In the genomic region with DNA sequence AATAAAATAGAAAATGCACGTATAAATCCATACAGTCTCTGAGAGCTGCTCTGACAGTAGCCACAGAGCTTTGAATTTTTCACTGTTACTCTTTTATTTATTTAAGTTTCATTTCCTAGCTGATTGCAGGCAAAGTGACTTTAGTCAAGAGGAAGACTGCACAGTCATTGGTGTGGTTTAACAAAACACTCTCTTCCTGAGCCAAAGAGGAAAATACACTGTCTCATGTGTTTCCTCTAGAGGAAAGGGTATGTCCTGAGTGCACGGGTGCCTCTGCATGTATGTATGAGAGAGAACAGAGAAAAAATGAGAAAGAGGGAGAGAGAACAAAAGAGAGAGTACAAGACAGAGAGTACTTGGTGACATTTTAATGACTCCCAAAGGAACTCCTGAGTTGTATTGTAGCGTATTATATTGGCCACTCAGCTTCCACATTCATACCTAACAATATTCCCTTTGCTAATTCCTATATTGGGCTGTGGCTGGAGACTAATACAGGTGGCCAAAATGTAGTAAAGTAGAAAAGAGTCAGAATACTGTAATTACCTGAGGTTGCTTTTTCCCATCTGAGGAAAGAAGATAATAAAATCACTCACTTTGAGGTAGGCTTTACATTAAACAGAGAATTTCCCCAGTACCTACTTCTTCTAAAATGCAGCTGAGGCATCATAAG, we compare ENCODE assay signal across 16 cellular contexts. TPM values are rescaled to one million over a fixed set of nuclear protein-coding genes. Genes with fewer than 3 reads are reported as not detected.
DNase-seq lines count a peak whose midpoint lies in the region; ATAC-seq, FAIRE-seq and TF ChIP-seq lines count a peak whose summit lies in the region.
"Had no signal": no experiment of that assay in that cellular context is flagged by ENCODE, and none has a peak within 500 bp of the region (broad histone marks: within the 10 kb centered on the region; RNA-seq: fewer than 3 reads in every experiment).

TSS of gene OR4D9 (plus strand) at position 623 of the 673 bp plus-strand sequence. CDS start 3,374 bp downstream, outside the sequence.

- TF ChIP-seq EP300 in HepG2 (IDR thresholded peaks at IDR 0.05; ENCODE audit: low read depth in 2 of 2, low read length in 2 of 2) (no peak), HepG2 (CRISPR knock-in tag; IDR thresholded peaks at IDR 0.05; ENCODE audit: borderline replicate concordance) (no peak)

- H3K4me2 ChIP-seq in HepG2 (ENCODE audit: low read depth, low read length), result no peak within 1 kb of the TSS
- peak within 1 kb of the TSS; percentile 85 for H3K4me2 ChIP-seq in endothelial cell of umbilical vein (ENCODE audit: insufficient read depth, low read length)

- no peak within 1 kb of the TSS for H3K4me3 ChIP-seq in liver (ENCODE audit: low read depth in 1 of 3, low read length in 3 of 3)
- H3K4me3 ChIP-seq in HepG2 (replicated peaks in 1 of 3; ENCODE audit: insufficient read depth in 1 of 3, low read depth in 2 of 3, low read length in 3 of 3), result no peak within 1 kb of the TSS
- peak within 1 kb of the TSS in 1 of 3 experiments; percentile 30 for H3K4me3 ChIP-seq in endothelial cell of umbilical vein (replicated peaks in 1 of 3; ENCODE audit: insufficient read depth in 1 of 3, low read depth in 1 of 3, low read length in 3 of 3)
- H3K4me3 ChIP-seq in kidney (ENCODE audit: low read length in 2 of 2), result no peak within 1 kb of the TSS
- H3K4me3 ChIP-seq: esophagus muscularis mucosa had no signal

- no peaks in the 10 kb centered on the region for H3K9me1 ChIP-seq in endothelial cell of umbilical vein (replicated peaks; ENCODE audit: control insufficient read depth, extremely low read depth, insufficient read depth, low read length)

- peaks cover 0 to 3% (median 0%) of the 10 kb centered on the region in 4 donors for H3K27me3 ChIP-seq in liver (ENCODE audit: control insufficient read depth in 4 of 4, insufficient read depth in 4 of 4, low read length in 3 of 4)
- H3K27me3 ChIP-seq in HepG2 (ENCODE audit: control insufficient read depth in 1 of 2, insufficient read depth in 2 of 2, low read length in 2 of 2), result peaks cover 0 to 3% of the 10 kb centered on the region in 2 experiments; a peak in 1 of 5 replicates
- no peaks in the 10 kb centered on the region for H3K27me3 ChIP-seq in endothelial cell of umbilical vein (ENCODE audit: control insufficient read depth in 2 of 2, insufficient read depth in 2 of 2, low read length in 2 of 2)

- H4K20me1 ChIP-seq in HepG2 (ENCODE audit: insufficient read depth, low read length) (no peaks in the 10 kb centered on the region), endothelial cell of umbilical vein (replicated peaks; ENCODE audit: control insufficient read depth, extremely low read depth, insufficient read depth, low read length) (no peaks in the 10 kb centered on the region)

- CTCF ChIA-PET in HepG2 (lab: Yijun Ruan, JAX; ENCODE audit: low intra/inter-chr PET ratio, low total read pairs), result no interaction called here
- CTCF ChIA-PET in endothelial cell of umbilical vein (lab: Charles Lee), result interaction anchor here (0.9 to 2.1 kb wide), 5 partner anchors 8 to 340 kb away, joined by 3 to 14 read pairs (median 4); no protein-coding TSS in a partner anchor

- no peak within 1 kb of the TSS for H2AFZ ChIP-seq in HepG2 (ENCODE audit: low read length)
- peak within 1 kb of the TSS; percentile 88 for H2AFZ ChIP-seq in endothelial cell of umbilical vein (ENCODE audit: low read depth, low read length)

- H3K79me2 ChIP-seq in HepG2 (ENCODE audit: insufficient read depth, low read length) (no peaks in the 10 kb centered on the region), endothelial cell of umbilical vein (ENCODE audit: control insufficient read depth, insufficient read depth, low read length) (no peaks in the 10 kb centered on the region)

- TF ChIP-seq CTCF in liver (IDR thresholded peaks at IDR 0.05; ENCODE audit: low read depth, low read length, missing input control) (no peak), HepG2 (CRISPR knock-in tag; IDR thresholded peaks at IDR 0.05) (no peak), endothelial cell of umbilical vein (IDR thresholded peaks at IDR 0.05; ENCODE audit: extremely low read depth in 1 of 2, insufficient read depth in 1 of 2, low read depth in 1 of 2, low read length in 2 of 2) (no peak), kidney (IDR thresholded peaks at IDR 0.05; ENCODE audit: borderline replicate concordance, extremely low read depth, insufficient read depth) (no peak)

- H3K9ac ChIP-seq in liver (ENCODE audit: low read depth in 1 of 2, low read length in 2 of 2), result no peak within 1 kb of the TSS
- no peak within 1 kb of the TSS for H3K9ac ChIP-seq in HepG2 (ENCODE audit: insufficient read depth, low read depth, low read length)
- H3K9ac ChIP-seq in endothelial cell of umbilical vein (replicated peaks; ENCODE audit: extremely low read depth, insufficient read depth, low read length), result no peak within 1 kb of the TSS
- H3K9ac ChIP-seq in kidney (ENCODE audit: low read length in 2 of 2), result no peak within 1 kb of the TSS

- H3K27ac ChIP-seq in liver (ENCODE audit: low read depth in 1 of 2, low read length in 2 of 2) (no peak within 1 kb of the TSS), HepG2 (ENCODE audit: extremely low read length, insufficient read depth, low read length) (no peak within 1 kb of the TSS), endothelial cell of umbilical vein (ENCODE audit: insufficient read depth, low read depth, low read length) (peak within 1 kb of the TSS; percentile 50), kidney (ENCODE audit: low read depth in 2 of 2, low read length in 2 of 2) (no peak within 1 kb of the TSS)
- H3K27ac ChIP-seq: C4-2B, esophagus muscularis mucosa had no signal

- H3K4me1 ChIP-seq in liver (ENCODE audit: control insufficient read depth in 4 of 4, insufficient read depth in 4 of 4, low read length in 3 of 4), result no peaks in the 10 kb centered on the region
- H3K4me1 ChIP-seq in HepG2 (ENCODE audit: insufficient read depth, low read length), result no peaks in the 10 kb centered on the region
- peaks cover 17% of the 10 kb centered on the region for H3K4me1 ChIP-seq in endothelial cell of umbilical vein (ENCODE audit: control insufficient read depth, extremely low read depth, insufficient read depth, low read length)
- no peaks in the 10 kb centered on the region for H3K4me1 ChIP-seq in kidney (ENCODE audit: control insufficient read depth in 1 of 2, insufficient read depth in 1 of 2, low read depth in 1 of 2, low read length in 2 of 2)
- H3K4me1 ChIP-seq: esophagus muscularis mucosa had no signal

- dilution Hi-C loops in endothelial cell of umbilical vein (cut with MboI; ENCODE audit: extremely low pct_ligation_motif_present, low sequenced_read_pairs), result no loop called here

- BruUV-seq in HepG2 (replicated peaks; lab: Mats Ljungman, UMichigan) (no TSS peak), endothelial cell of umbilical vein (replicated peaks; lab: Mats Ljungman, UMichigan) (no TSS peak)

- FAIRE-seq in HepG2 (lab: Jason Lieb, UNC) (no peak), endothelial cell of umbilical vein (lab: Jason Lieb, UNC) (peak; percentile 83), kidney (lab: Jason Lieb, UNC) (no peak)
- FAIRE-seq: bronchial epithelial cell had no signal

- intact Hi-C loops in HepG2 (cut with micrococcal nuclease; ENCODE audit: unreplicated experiment) (no loop called here), endothelial cell of umbilical vein (cut with micrococcal nuclease) (loop anchor here (1.0 to 5.0 kb wide), 2 partner anchors 39 to 79 kb away; no protein-coding TSS in a partner anchor), kidney (cut with DNase I) (no loop called here)

- 48% methylated on average over 3 of the region's 3 CpGs for WGBS in liver
- WGBS in HepG2 (ENCODE audit: low lambda C conversion rate), result 12% methylated on average over 3 of the region's 3 CpGs

- no peaks in the 10 kb centered on the region for H3K36me3 ChIP-seq in liver (ENCODE audit: control insufficient read depth in 4 of 4, insufficient read depth in 3 of 4, low read depth in 1 of 4, low read length in 3 of 4)
- H3K36me3 ChIP-seq in HepG2 (replicated peaks in 1 of 2; ENCODE audit: control insufficient read depth in 1 of 2, insufficient read depth in 2 of 2, low read length in 2 of 2), result no peaks in the 10 kb centered on the region
- no peaks in the 10 kb centered on the region for H3K36me3 ChIP-seq in endothelial cell of umbilical vein (ENCODE audit: control insufficient read depth in 2 of 2, extremely low read depth in 1 of 2, insufficient read depth in 2 of 2, low read length in 2 of 2)
- H3K36me3 ChIP-seq in kidney (ENCODE audit: control insufficient read depth in 1 of 2, insufficient read depth in 2 of 2, low read length in 2 of 2), result no peaks in the 10 kb centered on the region
- H3K36me3 ChIP-seq: esophagus muscularis mucosa had no signal

- POLR2A ChIA-PET in HepG2 (lab: Yijun Ruan, JAX), result no interaction called here
- POLR2A ChIA-PET in endothelial cell of umbilical vein (lab: Charles Lee), result interaction anchor here (0.7 kb wide), 1 partner anchor 19 kb away, joined by 3 read pairs; no protein-coding TSS in a partner anchor

- ATAC-seq in HepG2 (no peak), HG03342 (IDR thresholded peaks at IDR 0.05; ENCODE audit: unreplicated experiment) (no peak)

- in situ Hi-C loops in HepG2 (cut with HindIII; ENCODE audit: extremely low pct_ligation_motif_present, low pct_unique_long_range_greater_than_20kb), result no loop called here

- TF ChIP-seq RAD21 in liver (IDR thresholded peaks at IDR 0.05) (no peak), HepG2 (CRISPR knock-in tag; IDR thresholded peaks at IDR 0.05) (no peak)

- TF ChIP-seq POLR2A in HepG2 (IDR thresholded peaks at IDR 0.05; ENCODE audit: insufficient read depth in 1 of 2, low read depth in 2 of 2, low read length in 2 of 2) (no peak), endothelial cell of umbilical vein (IDR thresholded peaks at IDR 0.05; ENCODE audit: low read depth, low read length) (no peak)

- DNase-seq in HepG2 (ENCODE audit: low spot score) (no peak), OCI-M1 (lab: John Stamatoyannopoulos, UW) (peak; percentile 70), endothelial cell of umbilical vein (ENCODE audit: low read depth, low spot score) (peak; percentile 83), dedifferentiated amniotic fluid mesenchymal stem cell (ENCODE audit: extremely low spot score) (no peak), kidney (no peak)
- DNase-seq in stimulated activated naive CD4-positive, alpha-beta T cell treated with Interleukin-2 at 50 U/mL for 16 hours (lab: John Stamatoyannopoulos, UW), result no peak
- DNase-seq: activated CD8-positive, alpha-beta memory T cell treated with anti-CD3 and anti-CD28 coated beads, Interleukin-2, amount 50 U/mL, for 48 hours; NCI-H1417 treated with DMSO at 0.1 percent for 48 hours; stimulated activated CD4-positive, alpha-beta T cell treated with anti-CD3 and anti-CD28 coated beads, Interleukin-2, amount 100 ng/mL, for 48 hours; SW 1271 had no signal

- H3K9me3 ChIP-seq in liver (ENCODE audit: control insufficient read depth in 4 of 4, low read length in 3 of 4), result no peaks in the 10 kb centered on the region
- no peaks in the 10 kb centered on the region for H3K9me3 ChIP-seq in HepG2 (ENCODE audit: low read length)
- H3K9me3 ChIP-seq in endothelial cell of umbilical vein (replicated peaks; ENCODE audit: control insufficient read depth, insufficient read depth, low read length), result no peaks in the 10 kb centered on the region
- H3K9me3 ChIP-seq in kidney (ENCODE audit: control insufficient read depth in 1 of 2, low read length in 2 of 2), result no peaks in the 10 kb centered on the region
- H3K9me3 ChIP-seq: esophagus muscularis mucosa had no signal

RNA-seq across cellular contexts. Expression of gene OR4D9, which starts in this region (rescaled TPM):
- total RNA-seq in liver (not detected), HepG2 (2016; rRNA removed; fragmentation: Illumina TruSeq; extraction: Trizol) (not detected in 2 replicates), endothelial cell of umbilical vein (not detected in 2 replicates), kidney (not detected)
- polyA plus RNA-seq in liver (not detected), HepG2 (2011; rRNA removed) (not detected in 2 replicates), endothelial cell of umbilical vein (not detected in 2 replicates), kidney (ENCODE audit: insufficient read depth, low read depth, low replicate concordance) (not detected)
- not detected in 2 replicates for total RNA-seq in HepG2 (2016; cell fraction: cytosol; rRNA removed; fragmentation: Illumina TruSeq; extraction: Trizol; ENCODE audit: low read depth)
- total RNA-seq in HepG2 (2016; cell fraction: insoluble cytoplasmic fraction; rRNA removed; fragmentation: Illumina TruSeq; extraction: Trizol), result not detected in 2 replicates
- not detected in 2 replicates for total RNA-seq in HepG2 (2016; cell fraction: membrane; rRNA removed; fragmentation: Illumina TruSeq; extraction: Trizol)
- not detected in 2 replicates for total RNA-seq in HepG2 (2016; cell fraction: nucleus; rRNA removed; fragmentation: Illumina TruSeq; extraction: Trizol)
- polyA plus RNA-seq in HepG2 (2011; cell fraction: cytosol; rRNA removed), result not detected in 2 replicates
- not detected in 2 replicates for polyA plus RNA-seq in HepG2 (2011; cell fraction: nucleus; rRNA removed)
- polyA plus RNA-seq in HepG2 (2012), result not detected in 2 replicates
- not detected in 2 replicates for polyA plus RNA-seq in HepG2 (2016; cell fraction: cytosol; fragmentation: Illumina TruSeq; extraction: Trizol; ENCODE audit: low read depth)
- polyA plus RNA-seq in HepG2 (2016; cell fraction: insoluble cytoplasmic fraction; fragmentation: Illumina TruSeq; extraction: Trizol; ENCODE audit: low read depth), result not detected in 2 replicates
- not detected in 2 replicates for polyA plus RNA-seq in HepG2 (2016; cell fraction: membrane; fragmentation: Illumina TruSeq; extraction: Trizol; ENCODE audit: low read depth)
- polyA plus RNA-seq in HepG2 (2016; cell fraction: nucleus; fragmentation: Illumina TruSeq; extraction: Trizol; ENCODE audit: insufficient read depth, low read depth), result not detected in 2 replicates
- polyA minus RNA-seq in HepG2 (2011; rRNA and poly(A)+ RNA removed; ENCODE audit: low replicate concordance), result not detected in 2 replicates
- polyA minus RNA-seq in HepG2 (2011; cell fraction: cytosol; rRNA and poly(A)+ RNA removed), result not detected in 2 replicates
- polyA minus RNA-seq in HepG2 (2011; cell fraction: nucleus; rRNA and poly(A)+ RNA removed), result not detected in 2 replicates
- polyA plus RNA-seq in endothelial cell of umbilical vein (2011; cell fraction: cytosol; rRNA removed), result not detected in 2 replicates
- polyA plus RNA-seq in endothelial cell of umbilical vein (2011; cell fraction: nucleus; rRNA removed), result not detected in 2 replicates
- not detected in 2 replicates for polyA plus RNA-seq in endothelial cell of umbilical vein (2012)
- polyA minus RNA-seq in endothelial cell of umbilical vein, result not detected in 2 replicates
- polyA minus RNA-seq in endothelial cell of umbilical vein (2011; cell fraction: cytosol; rRNA and poly(A)+ RNA removed), result not detected
- not detected in 2 replicates for polyA minus RNA-seq in endothelial cell of umbilical vein (2011; cell fraction: nucleus; rRNA and poly(A)+ RNA removed)
- total RNA-seq: bronchial epithelial cell, esophagus muscularis mucosa, osteoblast had no signal

Comparison
In these comparisons a context has a peak if more than half of its experiments do, and no peak if none do; other contexts are left out.
1. Peak in DNase-seq, H3K27ac ChIP-seq and H3K4me2 ChIP-seq in endothelial cell of umbilical vein; RNA of the gene not detected or under 1 TPM.